23 cellular contexts compared by ENCODE assay signal in the genomic region with DNA sequence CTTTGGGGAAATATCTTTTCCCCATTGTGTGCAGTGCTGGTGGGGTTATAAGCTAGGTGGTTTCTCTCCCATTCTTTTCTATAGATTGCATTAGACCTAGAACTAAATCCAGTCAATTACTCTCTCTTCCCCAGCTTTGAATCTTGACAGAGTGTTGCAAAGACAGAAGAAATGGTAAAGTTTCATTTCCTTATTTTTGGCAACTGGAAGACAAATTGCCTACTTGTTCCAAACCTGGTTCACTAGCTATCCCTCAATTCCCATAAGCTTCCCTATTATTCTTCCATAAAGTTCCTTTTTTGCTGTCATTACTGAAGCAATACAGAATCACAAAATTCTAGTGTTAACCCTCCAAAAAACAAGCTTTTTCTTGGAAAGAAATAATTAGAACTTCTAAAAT.
"Had no signal": no experiment of that assay in that cellular context is flagged by ENCODE, and none has a peak within 500 bp of the region (broad histone marks: within the 10 kb centered on the region; RNA-seq: fewer than 3 reads in every experiment).

No MANE protein-coding gene starts in this region.

- H3K27me3 Mint-ChIP-seq: activated naive CD4-positive, alpha-beta T cell treated with anti-CD3 and anti-CD28 coated beads, Interleukin-2, amount 10 ng/mL, durations not matched to agents 7 days and 5 days; activated naive CD8-positive, alpha-beta T cell treated with anti-CD3 and anti-CD28 coated beads, Interleukin-2, amount 50 U/mL, for 24 hours; brain; central memory CD8-positive, alpha-beta T cell; stimulated activated naive B cell treated with anti-CD40 and anti-IgM and Interleukin-4, amounts not matched to agents 10 μg/mL and 1 μg/mL and 100 μg/mL, for 72 hours had no signal

- H3K4me1 Mint-ChIP-seq: brain; central memory CD8-positive, alpha-beta T cell; mesothelial cell of epicardium; nephron had no signal

- FAIRE-seq: keratinocyte had no signal

- DNase-seq: activated CD4-positive, alpha-beta T cell treated with anti-CD3 and anti-CD28 coated beads, Interleukin-2, amount 50 U/mL, for 1 hour; activated CD8-positive, alpha-beta memory T cell treated with anti-CD3 and anti-CD28 coated beads, Interleukin-2, amount 50 U/mL, for 4 hours; activated effector memory CD4-positive, alpha-beta T cell treated with Interleukin-2 at 50 U/mL for 16 hours; activated naive CD4-positive, alpha-beta T cell treated with anti-CD3 and anti-CD28 coated beads, Interleukin-2, amount 10 ng/mL, durations not matched to agents 7 days and 5 days; activated naive CD8-positive, alpha-beta T cell treated with anti-CD3 and anti-CD28 coated beads, Interleukin-2, amount 50 U/mL, for 24 hours; activated T-cell treated with anti-CD3 and anti-CD28 coated beads, Interleukin-2, amount 50 U/mL, for 48 hours; anterior cingulate cortex; colonic mucosa; endodermal cell; foreskin keratinocyte; glutamatergic neuron; hypothalamus; lower lobe of right lung; nucleus accumbens; spleen; stimulated activated CD4-positive, alpha-beta T cell treated with anti-CD3 and anti-CD28 coated beads, Interleukin-4, amount 100 ng/mL, for 4 hours; stimulated activated naive B cell treated with anti-CD40 and anti-IgM and Interleukin-4, amounts not matched to agents 10 μg/mL and 1 μg/mL and 100 μg/mL, for 72 hours; thyroid gland had no signal

- H3K27ac Mint-ChIP-seq: activated naive CD4-positive, alpha-beta T cell treated with anti-CD3 and anti-CD28 coated beads, Interleukin-2, amount 10 ng/mL, durations not matched to agents 7 days and 5 days; activated naive CD8-positive, alpha-beta T cell treated with anti-CD3 and anti-CD28 coated beads, Interleukin-2, amount 50 U/mL, for 24 hours; brain; endodermal cell; mesothelial cell of epicardium; nephron; stimulated activated naive B cell treated with anti-CD40 and anti-IgM and Interleukin-4, amounts not matched to agents 10 μg/mL and 1 μg/mL and 100 μg/mL, for 72 hours had no signal

- H3K9me3 ChIP-seq: colonic mucosa, lower lobe of right lung, spleen, thyroid gland had no signal

- H3K9me3 Mint-ChIP-seq: activated naive CD4-positive, alpha-beta T cell treated with anti-CD3 and anti-CD28 coated beads, Interleukin-2, amount 10 ng/mL, durations not matched to agents 7 days and 5 days; activated naive CD8-positive, alpha-beta T cell treated with anti-CD3 and anti-CD28 coated beads, Interleukin-2, amount 50 U/mL, for 24 hours; brain; central memory CD8-positive, alpha-beta T cell; endodermal cell; mesothelial cell of epicardium; nephron; stimulated activated naive B cell treated with anti-CD40 and anti-IgM and Interleukin-4, amounts not matched to agents 10 μg/mL and 1 μg/mL and 100 μg/mL, for 72 hours had no signal

- H3K36me3 ChIP-seq: colonic mucosa, lower lobe of right lung, spleen, thyroid gland had no signal

- H3K4me3 ChIP-seq: colonic mucosa, lower lobe of right lung, spleen, thyroid gland had no signal

- ATAC-seq: activated naive CD8-positive, alpha-beta T cell treated with anti-CD3 and anti-CD28 coated beads, Interleukin-2, amount 50 U/mL, for 24 hours; foreskin keratinocyte; lower lobe of right lung; stimulated activated naive B cell treated with anti-CD40 and anti-IgM and Interleukin-4, amounts not matched to agents 10 μg/mL and 1 μg/mL and 100 μg/mL, for 72 hours had no signal

- H3K27me3 ChIP-seq: colonic mucosa, foreskin keratinocyte, spleen, thyroid gland had no signal

- H3K4me3 Mint-ChIP-seq: activated naive CD4-positive, alpha-beta T cell treated with anti-CD3 and anti-CD28 coated beads, Interleukin-2, amount 10 ng/mL, durations not matched to agents 7 days and 5 days; activated naive CD8-positive, alpha-beta T cell treated with anti-CD3 and anti-CD28 coated beads, Interleukin-2, amount 50 U/mL, for 24 hours; brain; central memory CD8-positive, alpha-beta T cell; endodermal cell; mesothelial cell of epicardium; nephron; stimulated activated naive B cell treated with anti-CD40 and anti-IgM and Interleukin-4, amounts not matched to agents 10 μg/mL and 1 μg/mL and 100 μg/mL, for 72 hours had no signal

- H3K27ac ChIP-seq: colonic mucosa, foreskin keratinocyte, lower lobe of right lung, spleen, thyroid gland had no signal

- H3K4me1 ChIP-seq: colonic mucosa, foreskin keratinocyte, lower lobe of right lung, thyroid gland had no signal
